Comparison of ENCODE assay signal across 2 cellular contexts in genomic region chr16:57483725-57484514, GRCh38.
TF ChIP-seq lines count a peak whose summit lies in the region.

No MANE protein-coding gene starts in this region.

TF ChIP-seq in GM23338, 12 proteins besides CTCF, POLR2A, EP300 and RAD21:
- TF ChIP-seq EZH2phosphoT487 (IDR thresholded peaks at IDR 0.05; ENCODE audit: unreplicated experiment) (no peak), STAT1 (IDR thresholded peaks at IDR 0.05; ENCODE audit: unreplicated experiment) (no peak), ETS1 (IDR thresholded peaks at IDR 0.05) (no peak), JUNB (IDR thresholded peaks at IDR 0.05; ENCODE audit: unreplicated experiment) (no peak), ZNF462 (CRISPR knock-in tag; IDR thresholded peaks at IDR 0.05) (no peak), CREB1 (CRISPR knock-in tag; IDR thresholded peaks at IDR 0.05; ENCODE audit: low read depth) (no peak), NANOG (IDR thresholded peaks at IDR 0.05; ENCODE audit: borderline replicate concordance) (no peak), ZNF114 (CRISPR knock-in tag; IDR thresholded peaks at IDR 0.05) (no peak), EZH2 (IDR thresholded peaks at IDR 0.05; ENCODE audit: low read depth, unreplicated experiment) (no peak), REST (IDR thresholded peaks at IDR 0.05; ENCODE audit: unreplicated experiment) (no peak)

TF ChIP-seq in H1, 55 proteins besides CTCF, POLR2A, EP300 and RAD21:
- TF ChIP-seq SIRT6 (IDR thresholded peaks at IDR 0.05; ENCODE audit: low read length) = no peak
- TF ChIP-seq TCF12 (IDR thresholded peaks at IDR 0.05; ENCODE audit: low read depth, low read length) = no peak
- TF ChIP-seq SP1 (IDR thresholded peaks at IDR 0.05; ENCODE audit: low read depth, low read length) = no peak
- no peak for TF ChIP-seq BACH1 (IDR thresholded peaks at IDR 0.05; ENCODE audit: low read length)
